In genomic region chr20:53708129-53708968, GRCh38 we compare ENCODE assay signal across 8 cellular contexts.
DNase-seq lines count a peak whose midpoint lies in the region; ATAC-seq and TF ChIP-seq lines count a peak whose summit lies in the region.

No MANE protein-coding gene starts in this region.

- no peaks in the 10 kb centered on the region for H3K9me3 ChIP-seq in CD8-positive, alpha-beta T cell (ENCODE audit: low read length)
- no peaks in the 10 kb centered on the region for H3K9me3 ChIP-seq in IMR-90 (ENCODE audit: control insufficient read depth, insufficient read depth, low read length)

- peak overlapping the region; percentile 75 for H2BK20ac ChIP-seq in IMR-90 (ENCODE audit: low read depth, low read length)

- DNase-seq in CD8-positive, alpha-beta T cell, result peak in 2 of 7 experiments; percentile 13 to 20
- DNase-seq in IMR-90, result peak; percentile 85
- DNase-seq in activated CD8-positive, alpha-beta memory T cell treated with anti-CD3 and anti-CD28 coated beads, Interleukin-2, amount 50 U/mL, for 24 hours (ENCODE audit: extremely low read depth), result peak; percentile 33
- no peak for DNase-seq in mesothelial cell of epicardium (ENCODE audit: low spot score in 2 of 2, unreplicated experiment in 2 of 2)
- no peak for DNase-seq in NCI-H2081 treated with DMSO at 0.1 percent for 48 hours (lab: John Stamatoyannopoulos, UW)
- DNase-seq in NCI-H526 treated with DMSO at 0.1 percent for 48 hours (lab: John Stamatoyannopoulos, UW), result no peak
- no peak for DNase-seq in left lobe of liver (ENCODE audit: low spot score)

- peak overlapping the region; percentile 79 for H2BK120ac ChIP-seq in IMR-90 (ENCODE audit: low read depth, low read length)

- BruUV-seq in IMR-90 (replicated peaks; lab: Mats Ljungman, UMichigan), result no TSS peak

- H3K18ac ChIP-seq in IMR-90 (ENCODE audit: low read depth, low read length), result peak overlapping the region; percentile 46

- H3K4ac ChIP-seq in IMR-90 (ENCODE audit: low read depth, low read length), result peak overlapping the region; percentile 78

- H3K27me3 ChIP-seq in CD8-positive, alpha-beta T cell (ENCODE audit: insufficient read depth, low read length), result no peaks in the 10 kb centered on the region
- no peaks in the 10 kb centered on the region for H3K27me3 ChIP-seq in IMR-90 (ENCODE audit: control insufficient read depth, insufficient read depth, low read length)

- H3K23ac ChIP-seq in IMR-90 (ENCODE audit: low read depth, low read length), result peak overlapping the region; percentile 4; the same call in 1 of the 2 replicates

- intact Hi-C loops in CD8-positive, alpha-beta T cell (cut with DNase I, micrococcal nuclease), result loop anchor here (1.0 to 5.0 kb wide), 7 partner anchors 20 to 209 kb away; partner anchors contain the start of gene ZNF217 (in 1 of the 2)
- intact Hi-C loops in IMR-90 (cut with micrococcal nuclease), result no loop called here

- TF ChIP-seq CTCF in CD8-positive, alpha-beta T cell (IDR thresholded peaks at IDR 0.05), result no peak
- no peak for TF ChIP-seq CTCF in IMR-90 (conservative IDR thresholded peaks at IDR 0.05; ENCODE audit: low read depth, low read length)
- no peak for TF ChIP-seq CTCF in mesothelial cell of epicardium (IDR thresholded peaks at IDR 0.05; ENCODE audit: unreplicated experiment)

- H3K9ac ChIP-seq in IMR-90 (ENCODE audit: low read depth, low read length), result no peak overlapping the region

- H3K14ac ChIP-seq in IMR-90 (replicated peaks; ENCODE audit: low read depth, low read length), result peak overlapping the region; percentile 35

- peak overlapping the region; percentile 93 for H3K27ac Mint-ChIP-seq in CD8-positive, alpha-beta T cell
- peak overlapping the region; percentile 91 for H3K27ac Mint-ChIP-seq in mesothelial cell of epicardium

- H3K4me3 Mint-ChIP-seq in CD8-positive, alpha-beta T cell, result peak overlapping the region; percentile 48
- H3K4me3 Mint-ChIP-seq in mesothelial cell of epicardium, result no peak overlapping the region

- H2AFZ ChIP-seq in IMR-90 (replicated peaks; ENCODE audit: low read length, poor library complexity), result peak overlapping the region; percentile 84

- CTCF ChIA-PET in CD8-positive, alpha-beta T cell (lab: Charles Lee), result interaction anchor here (0.7 to 2.4 kb wide), 6 partner anchors 50 to 207 kb away, joined by 3 to 12 read pairs (median 4); no protein-coding TSS in a partner anchor
- CTCF ChIA-PET in IMR-90 (lab: Yijun Ruan, JAX), result interaction anchor here (0.6 kb wide), 1 partner anchor 95 kb away, joined by 3 read pairs; no protein-coding TSS in a partner anchor

- H4K20me1 ChIP-seq in IMR-90 (ENCODE audit: insufficient read depth, low read length), result no peaks in the 10 kb centered on the region

- peak overlapping the region; percentile 21 to 85 for H4K8ac ChIP-seq in IMR-90 (ENCODE audit: low read depth in 2 of 2, low read length in 2 of 2)

- peak overlapping the region; percentile 8 for H4K5ac ChIP-seq in IMR-90 (ENCODE audit: low read depth, low read length)

- POLR2A ChIA-PET in CD8-positive, alpha-beta T cell (lab: Charles Lee), result interaction anchor here (0.7 to 1.5 kb wide), 5 partner anchors 10 to 164 kb away, joined by 3 to 8 read pairs (median 4); no protein-coding TSS in a partner anchor
- POLR2A ChIA-PET in IMR-90 (lab: Charles Lee; ENCODE audit: unreplicated experiment), result no interaction called here

- H3K27ac ChIP-seq in CD8-positive, alpha-beta T cell (ENCODE audit: low read depth, low read length), result peak overlapping the region; percentile 29
- H3K27ac ChIP-seq in IMR-90 (ENCODE audit: insufficient read depth, low read length), result peak overlapping the region; percentile 44; the same call in 1 of the 2 replicates

- no peak overlapping the region for H2AK9ac ChIP-seq in IMR-90 (replicated peaks; ENCODE audit: low read depth, low read length, poor library complexity)

- dilution Hi-C loops in IMR-90 (cut with HindIII; ENCODE audit: low sequenced_read_pairs, unreplicated experiment), result no loop called here

- TF ChIP-seq RAD21 in IMR-90 (IDR thresholded peaks at IDR 0.05; ENCODE audit: low read length), result 0 out of 2 replicates have a peak, but pooled peaks have one; percentile 7

- peak; percentile 48 for ATAC-seq in CD8-positive, alpha-beta T cell
- peak; percentile 63 for ATAC-seq in GM21447 (IDR thresholded peaks at IDR 0.05; ENCODE audit: unreplicated experiment)
- peak; percentile 48 for ATAC-seq in IMR-90 (ENCODE audit: low read depth)
- no peak for ATAC-seq in left lobe of liver

- in situ Hi-C loops in IMR-90 (cut with MboI; ENCODE audit: low sequenced_read_pairs), result no loop called here

- no peaks in the 10 kb centered on the region for H3K27me3 Mint-ChIP-seq in CD8-positive, alpha-beta T cell (ENCODE audit: low read depth)
- H3K27me3 Mint-ChIP-seq in mesothelial cell of epicardium (ENCODE audit: low read depth), result no peaks in the 10 kb centered on the region

- H3K9me3 Mint-ChIP-seq in CD8-positive, alpha-beta T cell, result no peaks in the 10 kb centered on the region
- H3K9me3 Mint-ChIP-seq in mesothelial cell of epicardium, result no peaks in the 10 kb centered on the region

- H3K4me1 ChIP-seq in CD8-positive, alpha-beta T cell (ENCODE audit: insufficient read depth, low read length), result peaks cover 58% of the 10 kb centered on the region
- H3K4me1 ChIP-seq in IMR-90 (ENCODE audit: control insufficient read depth, insufficient read depth, low read length), result peaks cover 18% of the 10 kb centered on the region

- no peaks in the 10 kb centered on the region for H3K36me3 ChIP-seq in CD8-positive, alpha-beta T cell (ENCODE audit: insufficient read depth, low read length)
- no peaks in the 10 kb centered on the region for H3K36me3 ChIP-seq in IMR-90 (ENCODE audit: control insufficient read depth, insufficient read depth, low read length)

- TF ChIP-seq POLR2A in IMR-90 (IDR thresholded peaks at IDR 0.05; ENCODE audit: low read depth, low read length), result no peak

- H3K4me2 ChIP-seq in IMR-90 (ENCODE audit: low read depth, low read length), result peak overlapping the region; percentile 36; the same call in 1 of the 2 replicates

- H2AK5ac ChIP-seq in IMR-90 (ENCODE audit: low read depth, low read length), result peak overlapping the region; percentile 21; the same call in 1 of the 2 replicates

- no CpG with 5 or more reads among the region's 6 CpGs for whole genome bisulfite sequencing in IMR-90 (ENCODE audit: extremely low coverage in 2 of 2, insufficient read length in 1 of 2), 2 experiments

- H3K4me1 Mint-ChIP-seq in CD8-positive, alpha-beta T cell (ENCODE audit: low read depth), result peaks cover 55% of the 10 kb centered on the region
- peaks cover 30% of the 10 kb centered on the region for H3K4me1 Mint-ChIP-seq in mesothelial cell of epicardium

- peak overlapping the region; percentile 65; the same call in 1 of the 2 replicates for H4K91ac ChIP-seq in IMR-90 (ENCODE audit: insufficient read depth, low read depth, low read length)

- no peaks in the 10 kb centered on the region for H3K79me1 ChIP-seq in IMR-90 (ENCODE audit: low read depth in 1 of 2, low read length in 2 of 2)

- peak overlapping the region; percentile 29; the same call in 1 of the 2 replicates for H3K56ac ChIP-seq in IMR-90 (ENCODE audit: extremely low read depth, insufficient read depth, low read length)

- peak overlapping the region; percentile 85; the same call in 2 of the 3 replicates for H2BK15ac ChIP-seq in IMR-90 (ENCODE audit: low read depth, low read length)

- H2BK5ac ChIP-seq in IMR-90 (ENCODE audit: low read depth, low read length, poor library complexity, severe bottlenecking), result peak overlapping the region; percentile 79

- H3K36me3 Mint-ChIP-seq in CD8-positive, alpha-beta T cell, result no peaks in the 10 kb centered on the region
- H3K36me3 Mint-ChIP-seq in mesothelial cell of epicardium, result no peaks in the 10 kb centered on the region

- H3K4me3 ChIP-seq in CD8-positive, alpha-beta T cell (ENCODE audit: low read depth, low read length), result no peak overlapping the region
- no peak overlapping the region for H3K4me3 ChIP-seq in IMR-90 (ENCODE audit: insufficient read depth, low read depth, low read length)

- H3K9me1 ChIP-seq in IMR-90 (ENCODE audit: insufficient read depth, low read length), result peaks cover 17% of the 10 kb centered on the region

TF ChIP-seq in IMR-90, 13 proteins besides CTCF, POLR2A, EP300 and RAD21:
- TF ChIP-seq RFX5 (IDR thresholded peaks at IDR 0.05; ENCODE audit: low read depth, low read length) (no peak), BHLHE40 (IDR thresholded peaks at IDR 0.05; ENCODE audit: low read depth, low read length) (no peak)

Comparison
In these comparisons a context has a peak if more than half of its experiments do, and no peak if none do; other contexts are left out.
1. DNase-seq: peak in IMR-90 (single experiment) and activated CD8-positive, alpha-beta memory T cell treated with anti-CD3 and anti-CD28 coated beads, Interleukin-2, amount 50 U/mL, for 24 hours (single experiment); none in mesothelial cell of epicardium (0 of 2), NCI-H2081 treated with DMSO at 0.1 percent for 48 hours (single experiment), NCI-H526 treated with DMSO at 0.1 percent for 48 hours (single experiment) and left lobe of liver (single experiment).